ENCODE assay signal across 8 cellular contexts in the genomic region with DNA sequence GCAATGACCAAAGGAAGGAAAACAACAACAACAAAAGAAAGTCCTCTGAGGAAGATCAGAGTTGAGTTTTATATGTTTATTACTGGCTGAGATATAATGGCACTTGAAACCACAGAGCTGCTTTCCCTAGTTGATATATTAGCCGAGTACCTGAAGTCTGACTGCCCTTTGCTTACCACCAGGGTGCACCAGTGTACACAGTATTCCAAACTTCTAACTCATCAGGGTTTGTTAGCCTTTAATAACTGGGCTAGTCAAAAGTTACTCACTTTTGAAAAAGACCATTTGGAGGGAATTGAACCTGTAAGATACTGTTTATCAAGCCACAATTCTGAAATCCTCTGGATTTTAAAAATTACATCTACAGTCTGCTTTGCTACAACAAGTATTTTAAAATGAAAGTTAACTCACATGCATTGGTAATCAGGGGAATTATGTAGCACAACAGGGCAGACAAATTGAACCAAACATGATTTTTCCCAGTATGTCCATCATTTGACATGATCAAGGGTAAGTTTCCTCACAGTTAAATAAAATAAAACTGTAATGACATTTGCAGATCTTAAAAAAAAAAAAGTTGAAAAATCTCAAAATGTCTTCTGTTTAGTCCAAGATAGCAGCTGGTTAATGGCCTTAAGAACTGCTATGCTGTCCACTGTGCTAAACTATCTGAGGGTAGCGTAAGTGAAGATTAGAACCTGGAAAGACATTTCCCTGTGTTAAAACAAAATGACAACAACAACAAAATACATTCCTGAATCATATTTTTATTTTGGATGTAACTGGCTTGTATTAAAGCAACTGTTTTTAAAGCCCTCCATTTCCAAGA. TPM values are rescaled to one million over a fixed set of nuclear protein-coding genes. Genes with fewer than 3 reads are reported as not detected.
A peak's percentile ranks its signal among the peaks of the same experiment; 100 is the strongest.
DNase-seq lines count a peak whose midpoint lies in the region; ATAC-seq and TF ChIP-seq lines count a peak whose summit lies in the region.

No MANE protein-coding gene starts in this region.

- H3K4me2 ChIP-seq in DND-41 (ENCODE audit: insufficient read depth, low read length) (no peak overlapping the region), neural progenitor cell (no peak overlapping the region)

- H3K4me1 Mint-ChIP-seq in neural progenitor cell (no peaks in the 10 kb centered on the region), T-helper 17 cell (peaks cover 3% of the 10 kb centered on the region)

- H3K9ac ChIP-seq in DND-41 (ENCODE audit: low read depth, low read length) (no peak overlapping the region), neural progenitor cell (no peak overlapping the region)

- H3K27ac Mint-ChIP-seq in neural progenitor cell (no peak overlapping the region), T-helper 17 cell (no peak overlapping the region)

- ATAC-seq in DND-41 (ENCODE audit: insufficient read depth, low read depth) = peak; percentile 72; the same call in 2 of the 3 replicates
- peak; percentile 89 for ATAC-seq in GM19463 (IDR thresholded peaks at IDR 0.05; ENCODE audit: unreplicated experiment)
- ATAC-seq in T-helper 17 cell = no peak

- H3F3A ChIP-seq in neural progenitor cell (ENCODE audit: low read depth) = no peaks in the 10 kb centered on the region

- H4K20me1 ChIP-seq in DND-41 (ENCODE audit: insufficient read depth, low read length) = no peaks in the 10 kb centered on the region
- H4K20me1 ChIP-seq in neural progenitor cell (ENCODE audit: low read depth) = no peaks in the 10 kb centered on the region

- H3K27me3 Mint-ChIP-seq in neural progenitor cell (ENCODE audit: insufficient read depth, low read depth) = no peaks in the 10 kb centered on the region
- no peaks in the 10 kb centered on the region for H3K27me3 Mint-ChIP-seq in T-helper 17 cell

- H3K79me2 ChIP-seq in DND-41 (ENCODE audit: insufficient read depth, low read length) (no peaks in the 10 kb centered on the region), neural progenitor cell (ENCODE audit: low read depth) (no peaks in the 10 kb centered on the region)

- H2AFZ ChIP-seq in DND-41 (ENCODE audit: low read depth, low read length) = no peak overlapping the region
- no peak overlapping the region for H2AFZ ChIP-seq in neural progenitor cell (replicated peaks)

- H3K27ac ChIP-seq in DND-41 (ENCODE audit: low read length) (no peak overlapping the region), RWPE1 (no peak overlapping the region), neural progenitor cell (no peak overlapping the region)

- H3K36me3 ChIP-seq in DND-41 (ENCODE audit: insufficient read depth, low read length) (no peaks in the 10 kb centered on the region), neural progenitor cell (no peaks in the 10 kb centered on the region)

- peaks cover 6% of the 10 kb centered on the region for H3K27me3 ChIP-seq in DND-41 (ENCODE audit: insufficient read depth, low read length, poor library complexity)
- H3K27me3 ChIP-seq in neural progenitor cell = no peaks in the 10 kb centered on the region

- POLR2A ChIA-PET in RWPE1 (lab: Yijun Ruan, JAX; ENCODE audit: low non-redundant PET) = no interaction called here

- H3K9me3 Mint-ChIP-seq in neural progenitor cell = no peaks in the 10 kb centered on the region

- TF ChIP-seq CTCF in DND-41 (IDR thresholded peaks at IDR 0.05; ENCODE audit: borderline replicate concordance, extremely low read depth, low read length, poor library complexity, severe bottlenecking) = peak; percentile 65
- peak; percentile 83 for TF ChIP-seq CTCF in RWPE1 (conservative IDR thresholded peaks at IDR 0.05; ENCODE audit: low read depth)
- TF ChIP-seq CTCF in neural progenitor cell (IDR thresholded peaks at IDR 0.05) = peak; percentile 84

- H3K36me3 Mint-ChIP-seq in neural progenitor cell (no peaks in the 10 kb centered on the region), T-helper 17 cell (ENCODE audit: low read depth) (no peaks in the 10 kb centered on the region)

- H3K4me3 Mint-ChIP-seq in neural progenitor cell = no peak overlapping the region
- no peak overlapping the region for H3K4me3 Mint-ChIP-seq in T-helper 17 cell

- CTCF ChIA-PET in RWPE1 (lab: Yijun Ruan, JAX) = interaction anchor here (0.5 to 1.1 kb wide), 11 partner anchors 13 to 962 kb away, joined by 3 to 9 read pairs (median 5); partner anchors contain the start of gene RIMOC1

- no peaks in the 10 kb centered on the region for H3K9me3 ChIP-seq in DND-41 (ENCODE audit: insufficient read depth, low read length, severe bottlenecking)
- H3K9me3 ChIP-seq in neural progenitor cell (ENCODE audit: low read depth) = no peaks in the 10 kb centered on the region
- H3K9me3 ChIP-seq in T-helper 17 cell (ENCODE audit: control insufficient read depth, low read length, poor library complexity, severe bottlenecking) = no peaks in the 10 kb centered on the region

- DNase-seq in DND-41 (peak; percentile 5), HPDE6-E6E7 (ENCODE audit: extremely low spot score) (peak; percentile 26), RWPE1 (ENCODE audit: low spot score) (peak; percentile 46), fibroblast of gingiva (ENCODE audit: low read depth) (peak; percentile 58), neural progenitor cell (ENCODE audit: low spot score) (peak; percentile 62), NCI-H128 (lab: John Stamatoyannopoulos, UW; ENCODE audit: unreplicated experiment) (no peak), T-helper 17 cell (no peak)

- no peak overlapping the region for H3K4me3 ChIP-seq in DND-41 (ENCODE audit: low read depth in 1 of 2, low read length in 2 of 2)
- H3K4me3 ChIP-seq in neural progenitor cell = no peak overlapping the region

- no peaks in the 10 kb centered on the region for H3K4me1 ChIP-seq in DND-41 (ENCODE audit: insufficient read depth, low read length)
- H3K4me1 ChIP-seq in neural progenitor cell = peaks cover 5% of the 10 kb centered on the region

RNA-seq across cellular contexts. Expression of gene C6, which starts 57.3 kb away (rescaled TPM):
- total RNA-seq in neural progenitor cell (ENCODE audit: low replicate concordance) (not detected in 2 replicates), T-helper 17 cell (not detected)

Comparison
In these comparisons a context has a peak if more than half of its experiments do, and no peak if none do; other contexts are left out.
1. DNase-seq: peak in DND-41 (single experiment), HPDE6-E6E7 (single experiment), RWPE1 (single experiment), fibroblast of gingiva (single experiment) and neural progenitor cell (single experiment); none in NCI-H128 (single experiment) and T-helper 17 cell (0 of 3).
2. Peak in every context shown above with its lines, with median percentiles within 50 percentile points of each other: CTCF ChIP-seq.